Comparison of ENCODE assay signal across 15 cellular contexts in the genomic region with DNA sequence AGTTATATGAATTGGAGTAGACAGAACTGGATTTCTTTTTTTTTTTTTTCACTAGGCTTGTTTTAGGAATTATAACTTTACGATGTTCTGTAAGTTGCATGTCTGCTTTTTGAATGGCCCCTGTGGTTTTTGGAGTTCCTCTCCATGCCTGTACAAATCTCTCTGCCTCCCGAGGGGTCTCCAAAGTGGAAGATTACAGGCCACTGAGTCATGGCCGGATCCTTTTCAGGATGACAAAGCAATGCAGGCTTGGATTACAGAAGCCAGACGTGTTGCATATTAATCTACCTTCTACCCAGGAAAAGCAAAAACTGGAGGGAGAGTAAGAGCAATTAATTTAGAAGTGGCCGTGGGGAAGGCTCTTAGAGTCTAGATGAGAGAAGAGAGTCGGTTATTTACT.
"Had no signal": no experiment of that assay in that cellular context is flagged by ENCODE, and none has a peak within 500 bp of the region (broad histone marks: within the 10 kb centered on the region; RNA-seq: fewer than 3 reads in every experiment).

No MANE protein-coding gene starts in this region.

- H3K27ac Mint-ChIP-seq: activated CD4-positive, alpha-beta T cell treated with anti-CD3 and anti-CD28 coated beads for 36 hours; activated CD8-positive, alpha-beta T cell treated with anti-CD3 and anti-CD28 coated beads for 36 hours; activated naive CD4-positive, alpha-beta T cell treated with anti-CD3 and anti-CD28 coated beads, Interleukin-2, amount 50 U/mL, for 72 hours; activated T-cell treated with anti-CD3 and anti-CD28 coated beads, Interleukin-2, amount 50 U/mL, for 72 hours; memory B cell; naive thymus-derived CD8-positive, alpha-beta T cell had no signal

- H3K36me3 ChIP-seq: thoracic aorta had no signal

- H3K4me1 Mint-ChIP-seq: activated CD4-positive, alpha-beta T cell treated with anti-CD3 and anti-CD28 coated beads for 36 hours; memory B cell; naive thymus-derived CD8-positive, alpha-beta T cell; stimulated activated naive CD8-positive, alpha-beta T cell treated with anti-CD3 and anti-CD28 coated beads, Interleukin-15, amount 100 ng/mL, for 72 hours had no signal

- H3K9me3 ChIP-seq: thoracic aorta had no signal

- H3K36me3 Mint-ChIP-seq: activated naive CD4-positive, alpha-beta T cell treated with anti-CD3 and anti-CD28 coated beads, Interleukin-2, amount 50 U/mL, for 72 hours; naive thymus-derived CD8-positive, alpha-beta T cell had no signal

- ATAC-seq: activated CD4-positive, alpha-beta T cell treated with anti-CD3 and anti-CD28 coated beads for 36 hours; activated CD8-positive, alpha-beta T cell treated with anti-CD3 and anti-CD28 coated beads for 36 hours; activated naive CD4-positive, alpha-beta T cell treated with anti-CD3 and anti-CD28 coated beads, Interleukin-2, amount 50 U/mL, for 72 hours; activated T-cell treated with anti-CD3 and anti-CD28 coated beads, Interleukin-2, amount 50 U/mL, for 72 hours; left ventricle myocardium superior; naive thymus-derived CD8-positive, alpha-beta T cell; stimulated activated naive CD8-positive, alpha-beta T cell treated with anti-CD3 and anti-CD28 coated beads, Interleukin-15, amount 100 ng/mL, for 72 hours had no signal

- DNase-seq: activated CD4-positive, alpha-beta T cell treated with anti-CD3 and anti-CD28 coated beads for 36 hours; activated CD8-positive, alpha-beta memory T cell treated with anti-CD3 and anti-CD28 coated beads, Interleukin-2, amount 50 U/mL, for 4 hours; activated CD8-positive, alpha-beta T cell treated with anti-CD3 and anti-CD28 coated beads for 36 hours; activated gamma-delta T cell; activated T-cell treated with anti-CD3 and anti-CD28 coated beads, Interleukin-2, amount 50 U/mL, for 72 hours; dorsolateral prefrontal cortex; hypothalamus; left ventricle myocardium superior; naive thymus-derived CD8-positive, alpha-beta T cell; small intestine; stimulated activated naive CD8-positive, alpha-beta T cell treated with anti-CD3 and anti-CD28 coated beads, Interleukin-15, amount 100 ng/mL, for 72 hours had no signal

- H3K4me3 Mint-ChIP-seq: activated CD4-positive, alpha-beta T cell treated with anti-CD3 and anti-CD28 coated beads for 36 hours; activated CD8-positive, alpha-beta T cell treated with anti-CD3 and anti-CD28 coated beads for 36 hours; activated T-cell treated with anti-CD3 and anti-CD28 coated beads, Interleukin-2, amount 50 U/mL, for 72 hours; memory B cell; naive thymus-derived CD8-positive, alpha-beta T cell; stimulated activated naive CD8-positive, alpha-beta T cell treated with anti-CD3 and anti-CD28 coated beads, Interleukin-15, amount 100 ng/mL, for 72 hours had no signal

- FAIRE-seq: endometrium, small intestine had no signal

- H3K27ac ChIP-seq: dorsolateral prefrontal cortex, thoracic aorta had no signal

- H3K27me3 Mint-ChIP-seq: activated CD8-positive, alpha-beta T cell treated with anti-CD3 and anti-CD28 coated beads for 36 hours; stimulated activated naive CD8-positive, alpha-beta T cell treated with anti-CD3 and anti-CD28 coated beads, Interleukin-15, amount 100 ng/mL, for 72 hours had no signal

- H3K4me3 ChIP-seq: dorsolateral prefrontal cortex, thoracic aorta had no signal
